1 cellular context compared by ENCODE assay signal in the genomic region with DNA sequence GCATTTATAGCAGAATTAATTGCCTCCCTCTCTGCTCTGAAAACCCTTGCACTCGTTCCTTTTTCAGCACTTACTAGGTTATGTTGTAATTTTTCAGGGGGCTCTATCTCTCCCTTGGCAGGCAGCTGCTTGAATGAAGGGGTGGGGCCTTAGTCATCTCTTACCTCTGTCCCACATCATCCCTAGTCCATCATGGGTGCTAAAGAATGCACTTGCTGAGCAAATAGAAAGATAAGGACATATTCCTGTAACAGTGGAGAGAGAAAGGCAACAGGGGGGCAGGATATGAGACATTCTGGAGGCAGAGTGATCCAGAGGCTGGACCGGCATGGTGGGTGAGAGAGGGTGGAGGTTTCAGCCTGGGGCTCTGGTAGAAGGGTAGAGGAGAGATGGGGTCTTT.
TF ChIP-seq lines count a peak whose summit lies in the region.

No MANE protein-coding gene starts in this region.

TF ChIP-seq in HepG2, 621 proteins besides CTCF, POLR2A, EP300 and RAD21 (continued from another document):
- no peak for TF ChIP-seq PHB2 (IDR thresholded peaks at IDR 0.05; ENCODE audit: partially characterized antibody)
- no peak for TF ChIP-seq ZZZ3 (CRISPR knock-in tag; IDR thresholded peaks at IDR 0.05; ENCODE audit: borderline replicate concordance)
- no peak for TF ChIP-seq ZNF276 (CRISPR knock-in tag; IDR thresholded peaks at IDR 0.05; ENCODE audit: low read depth)
- TF ChIP-seq ZNF883 (CRISPR knock-in tag; IDR thresholded peaks at IDR 0.05; ENCODE audit: not compliant biosample characterization) = no peak
- no peak for TF ChIP-seq RAD51 (IDR thresholded peaks at IDR 0.05; ENCODE audit: borderline replicate concordance)
TF ChIP-seq in HepG2: peak in this region for 0.
